1 cellular context compared by ENCODE assay signal in the genomic region with DNA sequence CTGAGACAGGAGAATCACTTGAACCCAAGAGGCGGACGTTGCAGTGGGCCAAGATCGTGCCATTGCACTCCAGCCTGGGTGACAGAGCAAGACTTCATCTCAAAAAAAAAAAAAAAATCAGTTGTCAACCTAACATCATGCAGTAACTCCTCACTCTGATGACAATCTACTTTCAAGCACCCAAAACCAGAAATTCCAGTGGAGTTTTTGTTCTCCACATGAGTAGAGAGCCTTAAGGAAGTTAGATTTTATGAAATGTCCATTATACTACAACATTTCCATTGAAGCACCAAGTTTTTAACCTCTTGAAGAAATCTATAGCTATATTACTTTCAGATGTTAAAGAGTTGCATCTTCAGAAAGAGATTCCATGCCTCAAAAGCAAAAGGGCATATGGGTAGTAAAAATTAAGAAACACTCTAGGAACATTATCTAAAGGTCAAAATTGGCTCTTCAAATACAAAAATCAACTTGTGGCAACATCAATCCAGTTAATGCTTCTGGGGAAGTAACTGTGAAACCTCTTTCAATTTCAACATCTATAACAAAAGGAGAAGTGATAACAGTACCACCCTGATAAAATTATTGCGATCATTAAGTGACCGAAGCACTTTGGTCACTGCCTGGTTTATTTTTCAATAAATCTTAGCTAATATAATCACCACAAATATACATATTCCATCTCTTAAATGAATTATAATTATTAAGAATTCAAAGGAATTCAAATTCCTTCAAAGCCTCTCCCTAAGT.
TF ChIP-seq lines count a peak whose summit lies in the region.

No MANE protein-coding gene starts in this region.

TF ChIP-seq in HepG2, 621 proteins besides CTCF, POLR2A, EP300 and RAD21:
- TF ChIP-seq, protein P1, sequence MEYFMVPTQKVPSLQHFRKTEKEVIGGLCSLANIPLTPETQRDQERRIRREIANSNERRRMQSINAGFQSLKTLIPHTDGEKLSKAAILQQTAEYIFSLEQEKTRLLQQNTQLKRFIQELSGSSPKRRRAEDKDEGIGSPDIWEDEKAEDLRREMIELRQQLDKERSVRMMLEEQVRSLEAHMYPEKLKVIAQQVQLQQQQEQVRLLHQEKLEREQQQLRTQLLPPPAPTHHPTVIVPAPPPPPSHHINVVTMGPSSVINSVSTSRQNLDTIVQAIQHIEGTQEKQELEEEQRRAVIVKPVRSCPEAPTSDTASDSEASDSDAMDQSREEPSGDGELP (IDR thresholded peaks at IDR 0.05; ENCODE audit: borderline replicate concordance, low read depth) = no peak
- TF ChIP-seq ZNF792 (CRISPR knock-in tag; IDR thresholded peaks at IDR 0.05) = no peak
- TF ChIP-seq, protein P2, sequence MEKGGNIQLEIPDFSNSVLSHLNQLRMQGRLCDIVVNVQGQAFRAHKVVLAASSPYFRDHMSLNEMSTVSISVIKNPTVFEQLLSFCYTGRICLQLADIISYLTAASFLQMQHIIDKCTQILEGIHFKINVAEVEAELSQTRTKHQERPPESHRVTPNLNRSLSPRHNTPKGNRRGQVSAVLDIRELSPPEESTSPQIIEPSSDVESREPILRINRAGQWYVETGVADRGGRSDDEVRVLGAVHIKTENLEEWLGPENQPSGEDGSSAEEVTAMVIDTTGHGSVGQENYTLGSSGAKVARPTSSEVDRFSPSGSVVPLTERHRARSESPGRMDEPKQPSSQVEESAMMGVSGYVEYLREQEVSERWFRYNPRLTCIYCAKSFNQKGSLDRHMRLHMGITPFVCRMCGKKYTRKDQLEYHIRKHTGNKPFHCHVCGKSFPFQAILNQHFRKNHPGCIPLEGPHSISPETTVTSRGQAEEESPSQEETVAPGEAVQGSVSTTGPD (CRISPR knock-in tag; IDR thresholded peaks at IDR 0.05) = no peak
- TF ChIP-seq MYC (CRISPR knock-in tag; IDR thresholded peaks at IDR 0.05; ENCODE audit: borderline replicate concordance) = no peak
- no peak for TF ChIP-seq ZNF383 (CRISPR knock-in tag; IDR thresholded peaks at IDR 0.05; ENCODE audit: borderline replicate concordance)
- TF ChIP-seq, protein P3, sequence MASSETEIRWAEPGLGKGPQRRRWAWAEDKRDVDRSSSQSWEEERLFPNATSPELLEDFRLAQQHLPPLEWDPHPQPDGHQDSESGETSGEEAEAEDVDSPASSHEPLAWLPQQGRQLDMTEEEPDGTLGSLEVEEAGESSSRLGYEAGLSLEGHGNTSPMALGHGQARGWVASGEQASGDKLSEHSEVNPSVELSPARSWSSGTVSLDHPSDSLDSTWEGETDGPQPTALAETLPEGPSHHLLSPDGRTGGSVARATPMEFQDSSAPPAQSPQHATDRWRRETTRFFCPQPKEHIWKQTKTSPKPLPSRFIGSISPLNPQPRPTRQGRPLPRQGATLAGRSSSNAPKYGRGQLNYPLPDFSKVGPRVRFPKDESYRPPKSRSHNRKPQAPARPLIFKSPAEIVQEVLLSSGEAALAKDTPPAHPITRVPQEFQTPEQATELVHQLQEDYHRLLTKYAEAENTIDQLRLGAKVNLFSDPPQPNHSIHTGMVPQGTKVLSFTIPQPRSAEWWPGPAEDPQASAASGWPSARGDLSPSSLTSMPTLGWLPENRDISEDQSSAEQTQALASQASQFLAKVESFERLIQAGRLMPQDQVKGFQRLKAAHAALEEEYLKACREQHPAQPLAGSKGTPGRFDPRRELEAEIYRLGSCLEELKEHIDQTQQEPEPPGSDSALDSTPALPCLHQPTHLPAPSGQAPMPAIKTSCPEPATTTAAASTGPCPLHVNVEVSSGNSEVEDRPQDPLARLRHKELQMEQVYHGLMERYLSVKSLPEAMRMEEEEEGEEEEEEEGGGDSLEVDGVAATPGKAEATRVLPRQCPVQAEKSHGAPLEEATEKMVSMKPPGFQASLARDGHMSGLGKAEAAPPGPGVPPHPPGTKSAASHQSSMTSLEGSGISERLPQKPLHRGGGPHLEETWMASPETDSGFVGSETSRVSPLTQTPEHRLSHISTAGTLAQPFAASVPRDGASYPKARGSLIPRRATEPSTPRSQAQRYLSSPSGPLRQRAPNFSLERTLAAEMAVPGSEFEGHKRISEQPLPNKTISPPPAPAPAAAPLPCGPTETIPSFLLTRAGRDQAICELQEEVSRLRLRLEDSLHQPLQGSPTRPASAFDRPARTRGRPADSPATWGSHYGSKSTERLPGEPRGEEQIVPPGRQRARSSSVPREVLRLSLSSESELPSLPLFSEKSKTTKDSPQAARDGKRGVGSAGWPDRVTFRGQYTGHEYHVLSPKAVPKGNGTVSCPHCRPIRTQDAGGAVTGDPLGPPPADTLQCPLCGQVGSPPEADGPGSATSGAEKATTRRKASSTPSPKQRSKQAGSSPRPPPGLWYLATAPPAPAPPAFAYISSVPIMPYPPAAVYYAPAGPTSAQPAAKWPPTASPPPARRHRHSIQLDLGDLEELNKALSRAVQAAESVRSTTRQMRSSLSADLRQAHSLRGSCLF (CRISPR knock-in tag; IDR thresholded peaks at IDR 0.05; ENCODE audit: borderline replicate concordance) = no peak
- TF ChIP-seq ZBTB7B (CRISPR knock-in tag; IDR thresholded peaks at IDR 0.05) = no peak
- TF ChIP-seq CHD2 (IDR thresholded peaks at IDR 0.05; ENCODE audit: low read depth, low read length) = no peak
- TF ChIP-seq ZNF670 (CRISPR knock-in tag; IDR thresholded peaks at IDR 0.05; ENCODE audit: borderline replicate concordance) = no peak
- TF ChIP-seq, protein P4, sequence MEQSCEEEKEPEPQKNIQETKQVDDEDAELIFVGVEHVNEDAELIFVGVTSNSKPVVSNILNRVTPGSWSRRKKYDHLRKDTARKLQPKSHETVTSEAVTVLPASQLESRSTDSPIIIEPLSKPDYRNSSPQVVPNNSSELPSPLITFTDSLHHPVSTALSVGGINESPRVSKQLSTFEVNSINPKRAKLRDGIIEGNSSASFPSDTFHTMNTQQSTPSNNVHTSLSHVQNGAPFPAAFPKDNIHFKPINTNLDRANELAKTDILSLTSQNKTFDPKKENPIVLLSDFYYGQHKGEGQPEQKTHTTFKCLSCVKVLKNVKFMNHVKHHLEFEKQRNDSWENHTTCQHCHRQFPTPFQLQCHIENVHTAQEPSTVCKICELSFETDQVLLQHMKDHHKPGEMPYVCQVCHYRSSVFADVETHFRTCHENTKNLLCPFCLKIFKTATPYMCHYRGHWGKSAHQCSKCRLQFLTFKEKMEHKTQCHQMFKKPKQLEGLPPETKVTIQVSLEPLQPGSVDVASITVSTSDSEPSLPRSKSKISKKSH (CRISPR knock-in tag; IDR thresholded peaks at IDR 0.05; ENCODE audit: borderline replicate concordance) = no peak
- TF ChIP-seq, protein P5, sequence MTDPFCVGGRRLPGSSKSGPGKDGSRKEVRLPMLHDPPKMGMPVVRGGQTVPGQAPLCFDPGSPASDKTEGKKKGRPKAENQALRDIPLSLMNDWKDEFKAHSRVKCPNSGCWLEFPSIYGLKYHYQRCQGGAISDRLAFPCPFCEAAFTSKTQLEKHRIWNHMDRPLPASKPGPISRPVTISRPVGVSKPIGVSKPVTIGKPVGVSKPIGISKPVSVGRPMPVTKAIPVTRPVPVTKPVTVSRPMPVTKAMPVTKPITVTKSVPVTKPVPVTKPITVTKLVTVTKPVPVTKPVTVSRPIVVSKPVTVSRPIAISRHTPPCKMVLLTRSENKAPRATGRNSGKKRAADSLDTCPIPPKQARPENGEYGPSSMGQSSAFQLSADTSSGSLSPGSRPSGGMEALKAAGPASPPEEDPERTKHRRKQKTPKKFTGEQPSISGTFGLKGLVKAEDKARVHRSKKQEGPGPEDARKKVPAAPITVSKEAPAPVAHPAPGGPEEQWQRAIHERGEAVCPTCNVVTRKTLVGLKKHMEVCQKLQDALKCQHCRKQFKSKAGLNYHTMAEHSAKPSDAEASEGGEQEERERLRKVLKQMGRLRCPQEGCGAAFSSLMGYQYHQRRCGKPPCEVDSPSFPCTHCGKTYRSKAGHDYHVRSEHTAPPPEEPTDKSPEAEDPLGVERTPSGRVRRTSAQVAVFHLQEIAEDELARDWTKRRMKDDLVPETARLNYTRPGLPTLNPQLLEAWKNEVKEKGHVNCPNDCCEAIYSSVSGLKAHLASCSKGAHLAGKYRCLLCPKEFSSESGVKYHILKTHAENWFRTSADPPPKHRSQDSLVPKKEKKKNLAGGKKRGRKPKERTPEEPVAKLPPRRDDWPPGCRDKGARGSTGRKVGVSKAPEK (CRISPR knock-in tag; IDR thresholded peaks at IDR 0.05; ENCODE audit: borderline replicate concordance) = no peak
- no peak for TF ChIP-seq TEAD2 (CRISPR knock-in tag; IDR thresholded peaks at IDR 0.05)
